Comparison of ENCODE assay signal across 8 cellular contexts in genomic region chr2:113370478-113371091, GRCh38.
DNase-seq lines count a peak whose midpoint lies in the region; ATAC-seq and TF ChIP-seq lines count a peak whose summit lies in the region.

No MANE protein-coding gene starts in this region.

- TF ChIP-seq CTCF in CD8-positive, alpha-beta T cell (IDR thresholded peaks at IDR 0.05), result peak; percentile 61
- peak; percentile 54 for TF ChIP-seq CTCF in WTC11 (IDR thresholded peaks at IDR 0.05)
- TF ChIP-seq CTCF in choroid plexus epithelial cell (conservative IDR thresholded peaks at IDR 0.05; ENCODE audit: low read depth, low read length), result peak; percentile 76
- TF ChIP-seq CTCF in lower lobe of right lung (IDR thresholded peaks at IDR 0.05), result peak; percentile 65

- H3K4me3 ChIP-seq in CD8-positive, alpha-beta T cell (ENCODE audit: low read depth, low read length), result no peak overlapping the region
- no peak overlapping the region for H3K4me3 ChIP-seq in choroid plexus epithelial cell (ENCODE audit: low read depth, low read length)
- no peak overlapping the region for H3K4me3 ChIP-seq in lower lobe of right lung

- ATAC-seq in CD8-positive, alpha-beta T cell, result peak; percentile 94
- peak; percentile 73 for ATAC-seq in HG02885 (IDR thresholded peaks at IDR 0.05; ENCODE audit: poor library complexity, unreplicated experiment)
- ATAC-seq in WTC11, result peak; percentile 96
- peak; percentile 89 to 94 for ATAC-seq in lower lobe of right lung
- no peak for ATAC-seq in HG03442 (IDR thresholded peaks at IDR 0.05; ENCODE audit: unreplicated experiment)

- peaks cover 4% of the 10 kb centered on the region for H3K4me1 ChIP-seq in CD8-positive, alpha-beta T cell (ENCODE audit: insufficient read depth, low read length)
- H3K4me1 ChIP-seq in lower lobe of right lung, result peaks cover 4% of the 10 kb centered on the region

- no peak overlapping the region for H3K4me3 Mint-ChIP-seq in CD8-positive, alpha-beta T cell
- no peak overlapping the region for H3K4me3 Mint-ChIP-seq in WTC11

- no peaks in the 10 kb centered on the region for H3K9me3 Mint-ChIP-seq in CD8-positive, alpha-beta T cell
- no peaks in the 10 kb centered on the region for H3K9me3 Mint-ChIP-seq in WTC11

- no peaks in the 10 kb centered on the region for H3K9me3 ChIP-seq in CD8-positive, alpha-beta T cell (ENCODE audit: low read length)
- H3K9me3 ChIP-seq in lower lobe of right lung, result no peaks in the 10 kb centered on the region

- no peak overlapping the region for H3K27ac Mint-ChIP-seq in CD8-positive, alpha-beta T cell
- no peak overlapping the region for H3K27ac Mint-ChIP-seq in WTC11

- no peaks in the 10 kb centered on the region for H3K36me3 ChIP-seq in CD8-positive, alpha-beta T cell (ENCODE audit: insufficient read depth, low read length)
- no peaks in the 10 kb centered on the region for H3K36me3 ChIP-seq in lower lobe of right lung

- DNase-seq in CD8-positive, alpha-beta T cell, result peak; percentile 29 to 78 (median 64)
- peak; percentile 72 for DNase-seq in WTC11 (ENCODE audit: low spot score)
- DNase-seq in choroid plexus epithelial cell (ENCODE audit: low read depth), result peak; percentile 87
- DNase-seq in lower lobe of right lung, result peak; percentile 69
- peak; percentile 34 to 40 for DNase-seq in stimulated activated CD8-positive, alpha-beta memory T cell treated with anti-CD3 and anti-CD28 coated beads, Interleukin-15, amount 100 ng/mL, for 48 hours (ENCODE audit: low read depth in 2 of 2)
- DNase-seq in NCI-H2171 (lab: John Stamatoyannopoulos, UW), result no peak

- POLR2A ChIA-PET in CD8-positive, alpha-beta T cell (lab: Charles Lee), result interaction anchor here (0.8 kb wide), 1 partner anchor 196 kb away, joined by 3 read pairs; no protein-coding TSS in a partner anchor
- POLR2A ChIA-PET in WTC11 (lab: Charles Lee), result no interaction called here

- H3K27ac ChIP-seq in CD8-positive, alpha-beta T cell (ENCODE audit: low read depth, low read length), result no peak overlapping the region
- H3K27ac ChIP-seq in lower lobe of right lung, result no peak overlapping the region

- H3K27me3 Mint-ChIP-seq in CD8-positive, alpha-beta T cell (ENCODE audit: low read depth), result peaks cover 3% of the 10 kb centered on the region
- peaks cover 6% of the 10 kb centered on the region for H3K27me3 Mint-ChIP-seq in WTC11 (ENCODE audit: low read depth)

- no peaks in the 10 kb centered on the region for H3K27me3 ChIP-seq in CD8-positive, alpha-beta T cell (ENCODE audit: insufficient read depth, low read length)
- no peaks in the 10 kb centered on the region for H3K27me3 ChIP-seq in lower lobe of right lung (ENCODE audit: low read depth)

- CTCF ChIA-PET in CD8-positive, alpha-beta T cell (lab: Charles Lee), result interaction anchor here (0.6 to 6.6 kb wide), 53 partner anchors 8 to 429 kb away, joined by 3 to 146 read pairs (median 4); partner anchors contain the start of gene PSD4
- CTCF ChIA-PET in WTC11 (lab: Charles Lee), result interaction anchor here (0.6 to 2.1 kb wide), 17 partner anchors 18 to 286 kb away, joined by 3 to 10 read pairs (median 4); no protein-coding TSS in a partner anchor

- H3K4me1 Mint-ChIP-seq in CD8-positive, alpha-beta T cell (ENCODE audit: low read depth), result peaks cover 5% of the 10 kb centered on the region
- H3K4me1 Mint-ChIP-seq in WTC11, result peaks cover 8% of the 10 kb centered on the region

- intact Hi-C loops in CD8-positive, alpha-beta T cell (cut with DNase I, micrococcal nuclease), result loop anchor here (1.0 kb wide), 3 partner anchors 121 to 232 kb away; no protein-coding TSS in a partner anchor
- intact Hi-C loops in lower lobe of right lung (cut with DNase I), result no loop called here

- no peaks in the 10 kb centered on the region for H3K36me3 Mint-ChIP-seq in CD8-positive, alpha-beta T cell
- no peaks in the 10 kb centered on the region for H3K36me3 Mint-ChIP-seq in WTC11

TF ChIP-seq in WTC11, 78 proteins besides CTCF, POLR2A, EP300 and RAD21:
- TF ChIP-seq ZNF263 (CRISPR knock-in tag; IDR thresholded peaks at IDR 0.05; ENCODE audit: low read depth), result no peak
- TF ChIP-seq ETV6 (CRISPR knock-in tag; IDR thresholded peaks at IDR 0.05), result no peak
- TF ChIP-seq MAX (CRISPR knock-in tag; IDR thresholded peaks at IDR 0.05), result no peak
TF ChIP-seq in WTC11: peak in this region for 0.
